In genomic region chr1:224149733-224150132, GRCh38 we compare ENCODE assay signal across 21 cellular contexts. TPM values are rescaled to one million over a fixed set of nuclear protein-coding genes. Genes with fewer than 3 reads are reported as not detected.
DNase-seq lines count a peak whose midpoint lies in the region; ATAC-seq and TF ChIP-seq lines count a peak whose summit lies in the region.
"Had no signal": no experiment of that assay in that cellular context is flagged by ENCODE, and none has a peak within 500 bp of the region (broad histone marks: within the 10 kb centered on the region; RNA-seq: fewer than 3 reads in every experiment).

No MANE protein-coding gene starts in this region.

- peak overlapping the region in 6 of 8 donors; percentile 7 to 58 (median 16) for H3K27ac Mint-ChIP-seq in CD8-positive, alpha-beta memory T cell
- H3K27ac Mint-ChIP-seq in T-helper 17 cell (peak overlapping the region; percentile 88), type B pancreatic cell (peak overlapping the region; percentile 3)
- H3K27ac Mint-ChIP-seq: CD4-positive, alpha-beta T cell; HFFc6 had no signal

- no peak overlapping the region for H3K4me3 ChIP-seq in CD8-positive, alpha-beta memory T cell (ENCODE audit: low read length)
- no peak overlapping the region for H3K4me3 ChIP-seq in SJCRH30
- H3K4me3 ChIP-seq: Peyer's patch, SJSA1 had no signal

- no peak for ATAC-seq in T-helper 17 cell
- ATAC-seq: HepG2 had no signal

- POLR2A ChIA-PET in CD8-positive, alpha-beta memory T cell (lab: Charles Lee) = no interaction called here

- DNase-seq in CD8-positive, alpha-beta memory T cell = no peak
- DNase-seq in ELF-1 (ENCODE audit: low read depth, low spot score) (peak; percentile 65), T-helper 17 cell (no peak), type B pancreatic cell (ENCODE audit: extremely low spot score, unreplicated experiment) (no peak), SJCRH30 (no peak), nucleus accumbens (lab: John Stamatoyannopoulos, UW) (no peak), cerebellum (ENCODE audit: low spot score) (no peak)
- DNase-seq: CD4-positive, alpha-beta T cell; DMS53; H7; HFFc6; KBM-7; NCI-H1105; NCI-H146; NCI-H2029; NCI-H2227 treated with DMSO at 0.1 percent for 48 hours; NCI-H510A; Peyer's patch had no signal

- no peaks in the 10 kb centered on the region for H3K4me1 ChIP-seq in CD8-positive, alpha-beta memory T cell (ENCODE audit: insufficient read depth, low read length)
- H3K4me1 ChIP-seq in SJCRH30 = peaks cover 3% of the 10 kb centered on the region; the same call in 1 of the 2 replicates
- H3K4me1 ChIP-seq: Peyer's patch, SJSA1 had no signal

- peaks cover 15 to 23% (median 15%) of the 10 kb centered on the region in 3 donors for H3K4me1 Mint-ChIP-seq in CD8-positive, alpha-beta memory T cell
- H3K4me1 Mint-ChIP-seq in T-helper 17 cell = peaks cover 17% of the 10 kb centered on the region
- H3K4me1 Mint-ChIP-seq in type B pancreatic cell (ENCODE audit: unreplicated experiment) = no peaks in the 10 kb centered on the region

- TF ChIP-seq CTCF in type B pancreatic cell (conservative IDR thresholded peaks at IDR 0.05) = no peak

- no peaks in the 10 kb centered on the region for H3K27me3 Mint-ChIP-seq in CD8-positive, alpha-beta memory T cell
- no peaks in the 10 kb centered on the region for H3K27me3 Mint-ChIP-seq in T-helper 17 cell
- no peaks in the 10 kb centered on the region for H3K27me3 Mint-ChIP-seq in type B pancreatic cell
- H3K27me3 Mint-ChIP-seq: CD4-positive, alpha-beta T cell had no signal

- H3K4me3 Mint-ChIP-seq in CD8-positive, alpha-beta memory T cell = no peak overlapping the region
- H3K4me3 Mint-ChIP-seq in T-helper 17 cell (no peak overlapping the region), type B pancreatic cell (no peak overlapping the region)
- H3K4me3 Mint-ChIP-seq: CD4-positive, alpha-beta T cell; HFFc6 had no signal

- H3K27ac ChIP-seq in CD8-positive, alpha-beta memory T cell (ENCODE audit: low read depth, low read length) = no peak overlapping the region
- no peak overlapping the region for H3K27ac ChIP-seq in SJCRH30
- H3K27ac ChIP-seq: HL-60, Peyer's patch, SJSA1 had no signal

- no peaks in the 10 kb centered on the region for H3K36me3 ChIP-seq in CD8-positive, alpha-beta memory T cell (ENCODE audit: insufficient read depth, low read length)
- H3K36me3 ChIP-seq in SJCRH30 = peaks cover 18% of the 10 kb centered on the region

- peaks cover 0 to 35% (median 8%) of the 10 kb centered on the region in 3 donors for H3K36me3 Mint-ChIP-seq in CD8-positive, alpha-beta memory T cell
- H3K36me3 Mint-ChIP-seq in T-helper 17 cell (ENCODE audit: low read depth) = peaks cover 7% of the 10 kb centered on the region
- peaks cover 19% of the 10 kb centered on the region for H3K36me3 Mint-ChIP-seq in type B pancreatic cell

- CTCF ChIA-PET in CD8-positive, alpha-beta memory T cell (lab: Charles Lee) = no interaction called here

- no peaks in the 10 kb centered on the region for H3K9me3 Mint-ChIP-seq in CD8-positive, alpha-beta memory T cell
- H3K9me3 Mint-ChIP-seq in type B pancreatic cell = no peaks in the 10 kb centered on the region
- H3K9me3 Mint-ChIP-seq: CD4-positive, alpha-beta T cell; HFFc6 had no signal

- H3K27me3 ChIP-seq in CD8-positive, alpha-beta memory T cell (ENCODE audit: insufficient read depth, low read length, poor library complexity, severe bottlenecking) = no peaks in the 10 kb centered on the region
- no peaks in the 10 kb centered on the region for H3K27me3 ChIP-seq in SJCRH30
- H3K27me3 ChIP-seq: Peyer's patch, SJSA1 had no signal

- H3K9me3 ChIP-seq in CD8-positive, alpha-beta memory T cell (ENCODE audit: low read length) = no peaks in the 10 kb centered on the region
- H3K9me3 ChIP-seq in T-helper 17 cell (ENCODE audit: control insufficient read depth, low read length, poor library complexity, severe bottlenecking) (no peaks in the 10 kb centered on the region), SJCRH30 (replicated peaks) (no peaks in the 10 kb centered on the region)
- H3K9me3 ChIP-seq: Peyer's patch, SJSA1 had no signal

RNA-seq across cellular contexts. Expression of gene DEGS1, which starts 33.3 kb away (rescaled TPM):
- total RNA-seq in CD8-positive, alpha-beta memory T cell = 10 to 100 TPM; 46.4 to 46.9 TPM
- 111 TPM for polyA plus RNA-seq in CD8-positive, alpha-beta memory T cell
- total RNA-seq in T-helper 17 cell (10 to 100 TPM; 50.7 to 53.8 TPM), type B pancreatic cell (ENCODE audit: low replicate concordance) (51.0 and 51.9 TPM in 2 replicates), cerebellum (39.9 TPM)
- total RNA-seq in SJCRH30 (2014; rRNA removed; shearing (Covaris generic)) = 86.4 and 92.2 TPM in 2 replicates

RNA-seq across cellular contexts. Expression of gene FBXO28, which starts 35.8 kb away (rescaled TPM):
- total RNA-seq in CD8-positive, alpha-beta memory T cell = 10 to 100 TPM; 31.6 to 32.2 TPM
- polyA plus RNA-seq in CD8-positive, alpha-beta memory T cell = 16.8 TPM
- total RNA-seq in T-helper 17 cell (10 to 100 TPM; 22.2 to 30.5 TPM), type B pancreatic cell (ENCODE audit: low replicate concordance) (26.1 and 27.9 TPM in 2 replicates), cerebellum (42.8 TPM)
- total RNA-seq in SJCRH30 (2014; rRNA removed; shearing (Covaris generic)) = 21.2 and 25.3 TPM in 2 replicates

Comparison
In these comparisons a context has a peak if more than half of its experiments do, and no peak if none do; other contexts are left out.
1. H3K27ac Mint-ChIP-seq: peak in every context shown above with its lines; median percentile 88 in T-helper 17 cell; 16 in CD8-positive, alpha-beta memory T cell; 3 in type B pancreatic cell.